In the genomic region with DNA sequence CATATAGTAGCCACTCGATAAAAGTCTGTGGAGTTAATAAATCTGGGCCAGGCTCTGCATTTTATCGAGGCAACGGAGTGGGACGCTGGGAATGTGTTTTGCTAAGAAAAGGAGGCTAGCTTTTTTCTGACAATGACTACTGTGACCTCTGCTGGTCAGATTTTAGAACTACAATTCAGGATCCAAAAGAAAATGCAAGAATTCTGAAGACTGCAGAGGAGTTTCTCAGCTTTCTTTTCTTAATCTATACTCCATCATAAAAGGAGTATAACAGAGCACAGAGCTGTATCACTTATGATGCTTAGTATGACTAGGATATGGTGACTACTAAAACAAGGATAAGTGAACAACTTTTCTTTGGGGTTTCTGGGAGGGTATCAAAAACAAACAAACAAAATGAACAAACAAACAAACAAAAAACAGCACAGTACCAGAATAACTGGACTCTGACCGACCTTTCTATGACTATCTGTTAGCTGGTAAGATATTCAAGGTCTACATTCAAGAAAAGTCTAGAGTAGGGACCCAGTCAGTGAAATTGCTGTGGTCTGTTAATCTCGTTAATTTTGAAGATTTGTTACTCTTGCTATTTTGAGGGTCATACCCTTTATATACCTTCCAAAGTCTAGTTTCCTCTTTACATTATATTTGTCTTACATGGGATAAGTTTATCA, we compare ENCODE assay signal across 8 cellular contexts. TPM values are rescaled to one million over a fixed set of nuclear protein-coding genes. Genes with fewer than 3 reads are reported as not detected.
DNase-seq lines count a peak whose midpoint lies in the region; ATAC-seq and TF ChIP-seq lines count a peak whose summit lies in the region.
"Had no signal": no experiment of that assay in that cellular context is flagged by ENCODE, and none has a peak within 500 bp of the region (broad histone marks: within the 10 kb centered on the region; RNA-seq: fewer than 3 reads in every experiment).

No MANE protein-coding gene starts in this region.

- no peak overlapping the region for H3K27ac ChIP-seq in OCI-LY1 (ENCODE audit: low read depth, low read length, poor library complexity, severe bottlenecking)
- H3K27ac ChIP-seq in dorsolateral prefrontal cortex, result no peak overlapping the region

- no peak overlapping the region for H3K4me3 Mint-ChIP-seq in memory B cell

- H3K9me3 ChIP-seq in OCI-LY1 (ENCODE audit: low read length), result no peaks in the 10 kb centered on the region

- peak; percentile 65 for DNase-seq in ELR (ENCODE audit: low read depth)
- DNase-seq in HPDE6-E6E7 (ENCODE audit: extremely low spot score), result peak; percentile 10
- peak in 1 of 10 donors; percentile 32 for DNase-seq in dorsolateral prefrontal cortex
- DNase-seq in memory B cell (ENCODE audit: low spot score in 2 of 2), result peak; percentile 16 to 44
- DNase-seq in stimulated activated CD4-positive, alpha-beta T cell treated with anti-CD3 and anti-CD28 coated beads, Interleukin-12 subunit alpha, Interleukin-12 subunit beta, amount 100 ng/mL, for 4 hours, result no peak

- H3K27me3 ChIP-seq in OCI-LY1 (ENCODE audit: insufficient read depth, low read length), result peaks cover 3% of the 10 kb centered on the region; the same call in 1 of the 2 replicates
- H3K27me3 ChIP-seq in dorsolateral prefrontal cortex, result peaks cover 0 to 2% (median 0%) of the 10 kb centered on the region in 45 donors

- H3F3A ChIP-seq in OCI-LY1 (ENCODE audit: insufficient read depth, low read length), result no peaks in the 10 kb centered on the region

- peaks cover 3% of the 10 kb centered on the region for H3K9me3 Mint-ChIP-seq in memory B cell

- no peaks in the 10 kb centered on the region for H3K36me3 ChIP-seq in OCI-LY1 (ENCODE audit: insufficient read depth, low read length)

- H3K27me3 Mint-ChIP-seq in memory B cell, result peaks cover 5% of the 10 kb centered on the region

- H3K79me2 ChIP-seq in OCI-LY1 (ENCODE audit: insufficient read depth, low read length), result no peaks in the 10 kb centered on the region

- no peaks in the 10 kb centered on the region for H3K4me1 Mint-ChIP-seq in memory B cell

- TF ChIP-seq CTCF in OCI-LY1 (IDR thresholded peaks at IDR 0.05; ENCODE audit: low read length) (peak; percentile 74), dorsolateral prefrontal cortex (IDR thresholded peaks at IDR 0.05 in 54 of 56, conservative IDR thresholded peaks at IDR 0.05 in 2 of 56; ENCODE audit: low read depth in 1 of 56, partially characterized antibody in 56 of 56) (peak; percentile 67 to 91 (median 82))

- H3K4me3 ChIP-seq in OCI-LY1 (ENCODE audit: low read depth, low read length, poor library complexity, severe bottlenecking) (no peak overlapping the region), dorsolateral prefrontal cortex (peak overlapping the region in 13 of 59 donors; percentile 0 to 31 (median 22))

- intact Hi-C loops in dorsolateral prefrontal cortex (cut with DNase I), result loop anchor here (10.0 kb wide), 2 partner anchors 144 to 294 kb away; no protein-coding TSS in a partner anchor

- no peak overlapping the region for H3K9ac ChIP-seq in OCI-LY1 (ENCODE audit: low read length)

- no peaks in the 10 kb centered on the region for H3K4me1 ChIP-seq in OCI-LY1 (ENCODE audit: insufficient read depth, low read length, severe bottlenecking)

- H3K9me2 ChIP-seq in OCI-LY1 (ENCODE audit: low read depth, low read length), result no peaks in the 10 kb centered on the region

- no peaks in the 10 kb centered on the region for H4K20me1 ChIP-seq in OCI-LY1 (ENCODE audit: insufficient read depth, low read length)

- H3K36me3 Mint-ChIP-seq in memory B cell, result no peaks in the 10 kb centered on the region

- no peak overlapping the region for H2AFZ ChIP-seq in OCI-LY1 (ENCODE audit: low read length)

- H3K4me2 ChIP-seq in OCI-LY1 (ENCODE audit: low read length), result no peak overlapping the region

- no peak for ATAC-seq in memory B cell (ENCODE audit: low read depth)
- ATAC-seq in HG02642 (IDR thresholded peaks at IDR 0.05; ENCODE audit: poor library complexity, unreplicated experiment), result no peak

- no peak overlapping the region for H3K27ac Mint-ChIP-seq in memory B cell

RNA-seq across cellular contexts. Expression of a gene that starts 46.2 kb away (rescaled TPM):
- 1 to 10 TPM in 1 of 120 experiments, under 1 TPM in 37, not detected in 82; 0.25 to 1.0 (median 0.62) TPM for total RNA-seq in dorsolateral prefrontal cortex
- total RNA-seq: activated CD8-positive, alpha-beta memory T cell treated with anti-CD3 and anti-CD28 coated beads for 36 hours had no signal
